In the genomic region with DNA sequence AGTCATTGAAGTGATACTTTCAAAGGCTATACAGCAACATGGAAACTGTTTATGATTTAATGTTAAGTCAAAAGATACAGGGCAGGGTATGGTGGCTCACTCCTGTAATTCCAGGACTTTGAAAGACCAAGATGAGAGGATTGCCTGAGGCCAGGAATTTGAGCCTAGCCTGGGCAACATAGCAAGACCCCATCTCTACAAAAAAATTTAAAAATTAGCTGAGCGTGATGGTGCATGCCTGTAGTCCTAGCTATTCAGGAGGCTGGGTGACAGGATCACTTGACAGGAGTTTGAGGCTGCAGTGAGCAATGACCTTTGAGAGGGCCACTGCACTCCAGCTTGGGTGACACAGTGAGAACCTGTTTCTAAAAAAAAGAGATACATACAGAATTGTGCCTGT, we compare ENCODE assay signal across 21 cellular contexts.
"Had no signal": no experiment of that assay in that cellular context is flagged by ENCODE, and none has a peak within 500 bp of the region (broad histone marks: within the 10 kb centered on the region; RNA-seq: fewer than 3 reads in every experiment).

No MANE protein-coding gene starts in this region.

- H3K27ac ChIP-seq: dorsolateral prefrontal cortex, left lung, right atrium auricular region, vagina had no signal

- H3K4me1 Mint-ChIP-seq: immature natural killer cell, T-helper 17 cell had no signal

- H3K4me3 ChIP-seq: dorsolateral prefrontal cortex, left lung, right atrium auricular region, transverse colon, vagina had no signal

- DNase-seq: activated CD4-positive, alpha-beta memory T cell treated with anti-CD3 and anti-CD28 coated beads for 36 hours; activated CD4-positive, alpha-beta T cell treated with anti-CD3 and anti-CD28 coated beads for 48 hours; activated effector memory CD4-positive, alpha-beta T cell treated with anti-CD3 and anti-CD28 coated beads, Interleukin-2, amount 50 U/mL, for 16 hours; activated naive CD4-positive, alpha-beta T cell treated with anti-CD3 and anti-CD28 coated beads, Interleukin-2, amount 50 U/mL, for 16 hours; aorta; central memory CD4-positive, alpha-beta T cell; dorsolateral prefrontal cortex; effector memory CD8-positive, alpha-beta T cell; immature natural killer cell; left lung; midbrain; natural killer cell; stimulated activated CD4-positive, alpha-beta T cell treated with anti-CD3 and anti-CD28 coated beads, Interleukin-1b, Interleukin-23, amount 100 ng/mL, for 48 hours; SW 1271; T-helper 17 cell; transverse colon had no signal

- H3K27ac Mint-ChIP-seq: activated CD4-positive, alpha-beta memory T cell treated with anti-CD3 and anti-CD28 coated beads for 36 hours; effector memory CD8-positive, alpha-beta T cell; immature natural killer cell; natural killer cell; progenitor cell of endocrine pancreas; stimulated activated effector memory CD8-positive, alpha-beta T cell treated with anti-CD3 and anti-CD28 coated beads, Interleukin-12 subunit alpha, Interleukin-12 subunit beta, amount 100 ng/mL, for 72 hours; T-helper 17 cell had no signal

- H3K9me3 Mint-ChIP-seq: activated CD4-positive, alpha-beta memory T cell treated with anti-CD3 and anti-CD28 coated beads for 36 hours; brain; effector memory CD8-positive, alpha-beta T cell; immature natural killer cell; natural killer cell; stimulated activated effector memory CD8-positive, alpha-beta T cell treated with anti-CD3 and anti-CD28 coated beads, Interleukin-12 subunit alpha, Interleukin-12 subunit beta, amount 100 ng/mL, for 72 hours had no signal

- H3K27me3 ChIP-seq: dorsolateral prefrontal cortex, left lung, right atrium auricular region, transverse colon, vagina had no signal

- H3K27me3 Mint-ChIP-seq: activated CD4-positive, alpha-beta memory T cell treated with anti-CD3 and anti-CD28 coated beads for 36 hours; progenitor cell of endocrine pancreas had no signal

- H3K4me3 Mint-ChIP-seq: activated CD4-positive, alpha-beta memory T cell treated with anti-CD3 and anti-CD28 coated beads for 36 hours; brain; effector memory CD8-positive, alpha-beta T cell; immature natural killer cell; natural killer cell; stimulated activated effector memory CD8-positive, alpha-beta T cell treated with anti-CD3 and anti-CD28 coated beads, Interleukin-12 subunit alpha, Interleukin-12 subunit beta, amount 100 ng/mL, for 72 hours; T-helper 17 cell had no signal

- H3K36me3 Mint-ChIP-seq: activated CD4-positive, alpha-beta memory T cell treated with anti-CD3 and anti-CD28 coated beads for 36 hours; brain; immature natural killer cell; natural killer cell; stimulated activated effector memory CD8-positive, alpha-beta T cell treated with anti-CD3 and anti-CD28 coated beads, Interleukin-12 subunit alpha, Interleukin-12 subunit beta, amount 100 ng/mL, for 72 hours had no signal

- H3K9me3 ChIP-seq: left lung, right atrium auricular region, transverse colon, vagina had no signal

- H3K36me3 ChIP-seq: left lung, right atrium auricular region, transverse colon, vagina had no signal

- ATAC-seq: effector memory CD8-positive, alpha-beta T cell; left lung; natural killer cell; stimulated activated effector memory CD8-positive, alpha-beta T cell treated with anti-CD3 and anti-CD28 coated beads, Interleukin-12 subunit alpha, Interleukin-12 subunit beta, amount 100 ng/mL, for 72 hours; T-helper 17 cell had no signal
